22 cellular contexts compared by ENCODE assay signal in the genomic region with DNA sequence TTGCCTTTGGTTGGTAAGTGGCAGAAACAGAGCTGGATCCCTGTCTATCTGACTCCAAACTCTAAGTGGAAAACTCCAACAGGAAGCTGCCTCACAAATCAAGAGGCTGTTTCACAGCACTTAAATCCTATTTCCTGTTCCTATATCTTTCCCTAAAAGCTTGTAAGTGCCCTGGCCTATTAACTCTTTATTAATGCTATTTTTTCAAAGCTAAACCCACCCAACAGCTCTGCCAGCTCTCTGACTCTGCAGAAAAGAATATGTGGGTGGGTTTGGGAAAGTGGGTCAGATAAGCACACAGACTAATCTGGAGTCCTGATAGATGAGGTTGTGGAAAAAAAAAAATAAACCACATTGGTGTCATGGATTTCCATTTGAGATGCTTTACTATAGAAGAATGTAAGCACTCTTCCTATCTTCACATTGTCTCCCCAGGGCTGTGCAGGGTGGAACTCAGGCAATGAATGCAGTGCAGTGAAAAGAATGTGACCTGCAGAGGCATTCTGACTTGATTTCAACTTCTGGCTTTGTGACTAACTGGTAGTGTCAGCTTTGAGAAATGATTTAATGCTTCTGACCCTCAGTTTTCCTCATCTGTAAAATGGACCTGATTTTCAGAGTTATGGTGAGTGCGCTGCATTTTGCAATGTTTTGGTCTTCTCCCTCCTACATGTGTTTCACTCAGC.
"Had no signal": no experiment of that assay in that cellular context is flagged by ENCODE, and none has a peak within 500 bp of the region (broad histone marks: within the 10 kb centered on the region; RNA-seq: fewer than 3 reads in every experiment).

No MANE protein-coding gene starts in this region.

- H3K27ac Mint-ChIP-seq: activated naive CD8-positive, alpha-beta T cell treated with anti-CD3 and anti-CD28 coated beads for 36 hours; activated T-cell treated with anti-CD3 and anti-CD28 coated beads, Interleukin-2, amount 50 U/mL, for 24 hours; activated T-helper 2 cell treated with anti-CD3 and anti-CD28 coated beads, Interferon-gamma antibody, Interleukin-2, Interleukin-4, amounts not matched to agents 10 μg/mL and 5 μg/mL and 100 μg/mL, durations not matched to agents 14 hours and 24 hours and 36 hours; naive B cell; stimulated activated naive B cell treated with anti-CD40 and anti-IgM and Interleukin-4, amounts not matched to agents 10 μg/mL and 1 μg/mL and 100 μg/mL, for 72 hours; T-cell; T-helper 2 cell treated with Interferon-gamma antibody and Interleukin-4, amounts not matched to agents 5 μg/mL and 100 μg/mL, for 36 hours had no signal

- H3K9me3 Mint-ChIP-seq: activated naive CD8-positive, alpha-beta T cell treated with anti-CD3 and anti-CD28 coated beads for 36 hours; activated T-cell treated with anti-CD3 and anti-CD28 coated beads, Interleukin-2, amount 50 U/mL, for 24 hours; activated T-helper 2 cell treated with anti-CD3 and anti-CD28 coated beads, Interferon-gamma antibody, Interleukin-2, Interleukin-4, amounts not matched to agents 10 μg/mL and 5 μg/mL and 100 μg/mL, durations not matched to agents 14 hours and 24 hours and 36 hours; naive B cell; neural crest cell; T-cell; T-helper 2 cell treated with Interferon-gamma antibody and Interleukin-4, amounts not matched to agents 5 μg/mL and 100 μg/mL, for 36 hours had no signal

- H3K4me1 Mint-ChIP-seq: activated naive CD8-positive, alpha-beta T cell treated with anti-CD3 and anti-CD28 coated beads for 36 hours; naive B cell; neural crest cell; stimulated activated naive B cell treated with anti-CD40 and anti-IgM and Interleukin-4, amounts not matched to agents 10 μg/mL and 1 μg/mL and 100 μg/mL, for 72 hours; T-cell had no signal

- H3K4me1 ChIP-seq: sigmoid colon, transverse colon, uterus had no signal

- H3K27ac ChIP-seq: sigmoid colon, transverse colon, uterus had no signal

- H3K36me3 ChIP-seq: sigmoid colon, transverse colon, uterus had no signal

- H3K4me3 Mint-ChIP-seq: activated naive CD8-positive, alpha-beta T cell treated with anti-CD3 and anti-CD28 coated beads for 36 hours; activated T-cell treated with anti-CD3 and anti-CD28 coated beads, Interleukin-2, amount 50 U/mL, for 24 hours; naive B cell; neural crest cell; stimulated activated naive B cell treated with anti-CD40 and anti-IgM and Interleukin-4, amounts not matched to agents 10 μg/mL and 1 μg/mL and 100 μg/mL, for 72 hours; T-cell; T-helper 2 cell treated with Interferon-gamma antibody and Interleukin-4, amounts not matched to agents 5 μg/mL and 100 μg/mL, for 36 hours had no signal

- H3K9me3 ChIP-seq: mucosa of descending colon, sigmoid colon, transverse colon, uterus had no signal

- H3K4me3 ChIP-seq: mucosa of descending colon, sigmoid colon, transverse colon, uterus had no signal

- DNase-seq: activated CD4-positive, alpha-beta T cell treated with anti-CD3 and anti-CD28 coated beads for 1 hour; activated naive CD4-positive, alpha-beta T cell treated with Interleukin-2 at 50 U/mL for 16 hours; activated naive CD8-positive, alpha-beta T cell treated with anti-CD3 and anti-CD28 coated beads for 36 hours; activated T-cell treated with anti-CD3 and anti-CD28 coated beads, Interleukin-2, amount 50 U/mL, for 24 hours; amygdala; effector memory CD4-positive, alpha-beta T cell; foreskin melanocyte; hippocampal formation; left cardiac atrium; mucosa of descending colon; naive B cell; posterior cingulate gyrus; sigmoid colon; stimulated activated CD4-positive, alpha-beta T cell treated with anti-CD3 and anti-CD28 coated beads, Interleukin-2, amount 100 ng/mL, for 48 hours; stimulated activated CD8-positive, alpha-beta memory T cell treated with anti-CD3 and anti-CD28 coated beads, Interleukin-4, amount 100 ng/mL, for 48 hours; stimulated activated naive B cell treated with anti-CD40 and anti-IgM and Interleukin-4, amounts not matched to agents 10 μg/mL and 1 μg/mL and 100 μg/mL, for 72 hours; T-cell; transverse colon; uterus had no signal

- H3K36me3 Mint-ChIP-seq: activated naive CD8-positive, alpha-beta T cell treated with anti-CD3 and anti-CD28 coated beads for 36 hours; naive B cell; stimulated activated naive B cell treated with anti-CD40 and anti-IgM and Interleukin-4, amounts not matched to agents 10 μg/mL and 1 μg/mL and 100 μg/mL, for 72 hours; T-cell had no signal

- H3K27me3 Mint-ChIP-seq: activated naive CD8-positive, alpha-beta T cell treated with anti-CD3 and anti-CD28 coated beads for 36 hours; naive B cell; stimulated activated naive B cell treated with anti-CD40 and anti-IgM and Interleukin-4, amounts not matched to agents 10 μg/mL and 1 μg/mL and 100 μg/mL, for 72 hours; T-cell had no signal
